ENCODE assay signal across 8 cellular contexts in the genomic region with DNA sequence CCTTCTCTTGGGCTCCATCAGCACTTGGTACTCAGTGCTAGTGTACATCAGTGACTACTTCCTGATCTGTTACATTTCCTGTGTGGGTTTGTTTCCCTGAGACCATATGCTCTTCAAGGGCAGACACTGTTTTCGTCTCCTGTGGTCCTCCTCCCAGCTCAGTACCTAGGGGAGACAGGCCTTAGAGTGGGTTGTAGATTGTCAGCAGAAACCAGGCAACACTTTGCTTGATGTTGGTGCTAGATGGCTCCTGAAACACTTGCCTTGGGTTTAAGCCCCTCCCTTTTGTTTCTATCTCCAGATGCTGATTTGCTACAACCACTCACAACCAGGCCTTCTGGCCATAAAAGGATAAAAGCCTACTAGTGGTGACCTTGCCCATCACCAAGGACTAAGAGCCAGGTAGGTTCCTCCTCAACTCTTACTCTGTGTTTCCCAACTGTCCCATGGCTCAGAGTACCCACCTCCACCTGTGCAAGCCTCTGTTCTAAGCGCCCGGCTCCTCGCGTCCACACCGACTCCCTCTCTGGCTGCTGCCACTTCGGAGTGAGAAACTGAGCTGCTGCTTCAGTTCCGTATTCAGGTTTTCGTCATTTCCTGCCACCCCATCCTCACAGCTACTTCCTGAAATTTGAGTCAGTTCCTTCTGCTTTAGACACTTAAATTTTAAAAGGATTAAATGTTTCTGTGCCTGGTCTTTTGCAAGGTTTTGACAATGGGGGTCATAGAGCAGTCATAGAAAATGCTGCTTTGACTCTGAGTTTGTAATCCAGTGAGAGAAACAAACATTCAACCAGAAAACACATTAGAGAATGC. TPM values are rescaled to one million over a fixed set of nuclear protein-coding genes. Genes with fewer than 3 reads are reported as not detected.
DNase-seq lines count a peak whose midpoint lies in the region; ATAC-seq and TF ChIP-seq lines count a peak whose summit lies in the region.

A gene with protein sequence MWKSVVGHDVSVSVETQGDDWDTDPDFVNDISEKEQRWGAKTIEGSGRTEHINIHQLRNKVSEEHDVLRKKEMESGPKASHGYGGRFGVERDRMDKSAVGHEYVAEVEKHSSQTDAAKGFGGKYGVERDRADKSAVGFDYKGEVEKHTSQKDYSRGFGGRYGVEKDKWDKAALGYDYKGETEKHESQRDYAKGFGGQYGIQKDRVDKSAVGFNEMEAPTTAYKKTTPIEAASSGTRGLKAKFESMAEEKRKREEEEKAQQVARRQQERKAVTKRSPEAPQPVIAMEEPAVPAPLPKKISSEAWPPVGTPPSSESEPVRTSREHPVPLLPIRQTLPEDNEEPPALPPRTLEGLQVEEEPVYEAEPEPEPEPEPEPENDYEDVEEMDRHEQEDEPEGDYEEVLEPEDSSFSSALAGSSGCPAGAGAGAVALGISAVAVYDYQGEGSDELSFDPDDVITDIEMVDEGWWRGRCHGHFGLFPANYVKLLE (minus strand): TSS at position 548 of the 816 bp plus-strand sequence. CDS start 2,556 bp downstream, outside the sequence.

- DNase-seq in AG10803 (ENCODE audit: low read depth) (no peak), NCI-H146 (lab: John Stamatoyannopoulos, UW) (no peak)
- DNase-seq in activated CD4-positive, alpha-beta T cell treated with anti-CD3 and anti-CD28 coated beads for 48 hours, result peak; percentile 75
- peak; percentile 60 for DNase-seq in effector CD4-positive, alpha-beta T cell

- H3K36me3 ChIP-seq in neutrophil (peaks cover 40% of the 10 kb centered on the region), thymus (ENCODE audit: control insufficient read depth, insufficient read depth) (peaks cover 28% of the 10 kb centered on the region)

- TF ChIP-seq CTCF in AG10803 (conservative IDR thresholded peaks at IDR 0.05; ENCODE audit: low read length) (no peak), neutrophil (IDR thresholded peaks at IDR 0.05) (peak; percentile 49)

- ATAC-seq in GM19397 (IDR thresholded peaks at IDR 0.05; ENCODE audit: unreplicated experiment) (peak; percentile 91), HG03521 (IDR thresholded peaks at IDR 0.05; ENCODE audit: unreplicated experiment) (peak; percentile 79)

- no peaks in the 10 kb centered on the region for H3K27me3 ChIP-seq in neutrophil
- no peaks in the 10 kb centered on the region for H3K27me3 ChIP-seq in thymus (ENCODE audit: control insufficient read depth, insufficient read depth)

- H3K4me1 ChIP-seq in neutrophil (ENCODE audit: control insufficient read depth in 1 of 2, insufficient read depth in 1 of 2, low read depth in 1 of 2, low read length in 1 of 2) (peaks cover 55 to 65% of the 10 kb centered on the region in 2 experiments), thymus (ENCODE audit: control insufficient read depth, insufficient read depth, low read length) (peaks cover 10% of the 10 kb centered on the region)

- H3K27ac ChIP-seq in neutrophil (peak within 1 kb of the TSS; percentile 98), thymus (ENCODE audit: low read depth) (peak within 1 kb of the TSS; percentile 93)

- WGBS in thymus, result 3% methylated on average over 9 of the region's 9 CpGs

- peak within 1 kb of the TSS; percentile 7; the same call in 1 of the 2 replicates for H3K4me3 ChIP-seq in AG10803 (ENCODE audit: low read length)
- peak within 1 kb of the TSS; percentile 71 to 76 for H3K4me3 ChIP-seq in neutrophil (ENCODE audit: low read depth in 1 of 2, low read length in 1 of 2)
- peak within 1 kb of the TSS; percentile 59 for H3K4me3 ChIP-seq in thymus (ENCODE audit: low read length)

- no peaks in the 10 kb centered on the region for H3K9me3 ChIP-seq in neutrophil
- H3K9me3 ChIP-seq in thymus (ENCODE audit: control insufficient read depth), result no peaks in the 10 kb centered on the region

RNA-seq across cellular contexts. Expression of the gene that starts here (rescaled TPM):
- 171 TPM for polyA plus RNA-seq in thymus

Comparison
In these comparisons a context has a peak if more than half of its experiments do, and no peak if none do; other contexts are left out.
1. DNase-seq: peak in activated CD4-positive, alpha-beta T cell treated with anti-CD3 and anti-CD28 coated beads for 48 hours (single experiment) and effector CD4-positive, alpha-beta T cell (single experiment); none in AG10803 (single experiment) and NCI-H146 (single experiment).
2. H3K4me3 ChIP-seq: peak in every context shown above with its lines; median percentile 74 in neutrophil; 59 in thymus; 7 in AG10803.